Comparison of ENCODE assay signal across 40 cellular contexts in genomic region chr9:133640160-133640559, GRCh38. TPM values are rescaled to one million over a fixed set of nuclear protein-coding genes. Genes with fewer than 3 reads are reported as not detected.
"Had no signal": no experiment of that assay in that cellular context is flagged by ENCODE, and none has a peak within 500 bp of the region (broad histone marks: within the 10 kb centered on the region; RNA-seq: fewer than 3 reads in every experiment).

No MANE protein-coding gene starts in this region.

- H3K27ac Mint-ChIP-seq: activated B cell treated with CpG ODN at 0.5 μM for 24 hours; activated CD4-positive, alpha-beta memory T cell treated with anti-CD3 and anti-CD28 coated beads for 36 hours; activated CD4-positive, alpha-beta T cell treated with anti-CD3 and anti-CD28 coated beads, Interleukin-2, amount 10 ng/mL, durations not matched to agents 24 days and 14 days; activated CD8-positive, alpha-beta T cell treated with anti-CD3 and anti-CD28 coated beads for 36 hours; activated naive CD4-positive, alpha-beta T cell treated with anti-CD3 and anti-CD28 coated beads for 36 hours; activated naive CD4-positive, alpha-beta T cell treated with anti-CD3 and anti-CD28 coated beads, Interleukin-2, amount 50 U/mL, for 72 hours; activated naive CD8-positive, alpha-beta T cell treated with anti-CD3 and anti-CD28 coated beads, Interleukin-2, amount 10 ng/mL, durations not matched to agents 7 days and 5 days; activated naive CD8-positive, alpha-beta T cell treated with anti-CD3 and anti-CD28 coated beads, Interleukin-2, amount 50 U/mL, for 24 hours; activated T-cell treated with anti-CD3 and anti-CD28 coated beads, Interleukin-2, amount 50 U/mL, for 72 hours; activated T-helper 1 cell treated with anti-CD3 and anti-CD28 coated beads, Interleukin-12 subunit alpha, Interleukin-12 subunit beta, Interleukin-2, Interleukin-4 antibody, amounts not matched to agents 30 ng/mL and 10 ng/mL and 1 ng/mL, durations not matched to agents 14 hours and 24 hours and 36 hours; activated T-helper 17 cell treated with anti-CD3 and anti-CD28 coated beads, Interleukin-2, amount 50 U/mL, for 72 hours; T-cell; T-helper 2 cell treated with Interferon-gamma antibody and Interleukin-4, amounts not matched to agents 5 μg/mL and 100 μg/mL, for 36 hours had no signal

- DNase-seq: activated B cell treated with CpG ODN at 0.5 μM for 24 hours; activated CD4-positive, alpha-beta memory T cell treated with anti-CD3 and anti-CD28 coated beads for 36 hours; activated CD4-positive, alpha-beta T cell treated with anti-CD3 and anti-CD28 coated beads for 4 hours; activated CD4-positive, alpha-beta T cell treated with anti-CD3 and anti-CD28 coated beads, Interleukin-2, amount 10 ng/mL, durations not matched to agents 24 days and 14 days; activated CD4-positive, alpha-beta T cell treated with anti-CD3 and anti-CD28 coated beads, Interleukin-2, amount 50 U/mL, for 1 hour; activated CD4-positive, alpha-beta T cell treated with anti-CD3 and anti-CD28 coated beads, Interleukin-2, amount 50 U/mL, for 4 hours; activated CD4-positive, CD25-positive, alpha-beta regulatory T cell treated with anti-CD3 and anti-CD28 coated beads, Interleukin-2, amount 50 U/mL, for 72 hours; activated CD8-positive, alpha-beta memory T cell treated with anti-CD3 and anti-CD28 coated beads, Interleukin-2, amount 50 U/mL, for 4 hours; activated CD8-positive, alpha-beta T cell treated with anti-CD3 and anti-CD28 coated beads for 36 hours; activated effector memory CD4-positive, alpha-beta T cell treated with anti-CD3 and anti-CD28 coated beads, Interleukin-2, amount 50 U/mL, for 16 hours; activated gamma-delta T cell treated with Interleukin-2 at 50 U/mL for 16 hours; activated naive CD4-positive, alpha-beta T cell; activated naive CD4-positive, alpha-beta T cell treated with anti-CD3 and anti-CD28 coated beads for 36 hours; activated naive CD4-positive, alpha-beta T cell treated with anti-CD3 and anti-CD28 coated beads, Interleukin-2, amount 50 U/mL, for 16 hours; activated naive CD8-positive, alpha-beta T cell treated with anti-CD3 and anti-CD28 coated beads, Interleukin-2, amount 10 ng/mL, durations not matched to agents 7 days and 5 days; activated naive CD8-positive, alpha-beta T cell treated with anti-CD3 and anti-CD28 coated beads, Interleukin-2, amount 50 U/mL, for 24 hours; activated T-cell treated with anti-CD3 and anti-CD28 coated beads for 4 hours; activated T-cell treated with anti-CD3 and anti-CD28 coated beads, Interleukin-2, amount 50 U/mL, for 1 hour; activated T-cell treated with anti-CD3 and anti-CD28 coated beads, Interleukin-2, amount 50 U/mL, for 4 hours; activated T-cell treated with anti-CD3 and anti-CD28 coated beads, Interleukin-2, amount 50 U/mL, for 72 hours; amygdala; anterior cingulate cortex; cerebellar nuclear complex; T-cell; T-helper 17 cell; T-helper 9 cell had no signal

- H3K4me1 Mint-ChIP-seq: activated B cell treated with CpG ODN at 0.5 μM for 24 hours; activated CD4-positive, alpha-beta T cell treated with anti-CD3 and anti-CD28 coated beads, Interleukin-2, amount 10 ng/mL, durations not matched to agents 24 days and 14 days; activated naive CD8-positive, alpha-beta T cell treated with anti-CD3 and anti-CD28 coated beads, Interleukin-2, amount 10 ng/mL, durations not matched to agents 7 days and 5 days; activated naive CD8-positive, alpha-beta T cell treated with anti-CD3 and anti-CD28 coated beads, Interleukin-2, amount 50 U/mL, for 24 hours; activated T-helper 17 cell treated with anti-CD3 and anti-CD28 coated beads, Interleukin-2, amount 50 U/mL, for 72 hours; central memory CD8-positive, alpha-beta T cell; T-cell had no signal

- ATAC-seq: activated CD8-positive, alpha-beta T cell treated with anti-CD3 and anti-CD28 coated beads for 36 hours; activated naive CD4-positive, alpha-beta T cell treated with anti-CD3 and anti-CD28 coated beads, Interleukin-2, amount 50 U/mL, for 72 hours; activated naive CD8-positive, alpha-beta T cell treated with anti-CD3 and anti-CD28 coated beads, Interleukin-2, amount 50 U/mL, for 24 hours; activated T-cell treated with anti-CD3 and anti-CD28 coated beads, Interleukin-2, amount 50 U/mL, for 4 hours; activated T-cell treated with anti-CD3 and anti-CD28 coated beads, Interleukin-2, amount 50 U/mL, for 72 hours; activated T-helper 17 cell treated with anti-CD3 and anti-CD28 coated beads, Interleukin-2, amount 50 U/mL, for 72 hours; T-cell; T-helper 17 cell had no signal

- H3K36me3 Mint-ChIP-seq: activated CD4-positive, alpha-beta memory T cell treated with anti-CD3 and anti-CD28 coated beads for 36 hours; activated naive CD4-positive, alpha-beta T cell treated with anti-CD3 and anti-CD28 coated beads, Interleukin-2, amount 50 U/mL, for 72 hours; activated naive CD8-positive, alpha-beta T cell treated with anti-CD3 and anti-CD28 coated beads, Interleukin-2, amount 10 ng/mL, durations not matched to agents 7 days and 5 days; brain; T-cell had no signal

- H3K27ac ChIP-seq: ascending aorta, cardiac muscle cell, VCaP had no signal

- H3K36me3 ChIP-seq: ascending aorta, cardiac muscle cell had no signal

- H3K4me1 ChIP-seq: ascending aorta had no signal

- H3K27me3 Mint-ChIP-seq: activated CD4-positive, alpha-beta memory T cell treated with anti-CD3 and anti-CD28 coated beads for 36 hours; activated CD4-positive, alpha-beta T cell treated with anti-CD3 and anti-CD28 coated beads, Interleukin-2, amount 10 ng/mL, durations not matched to agents 24 days and 14 days; activated CD8-positive, alpha-beta T cell treated with anti-CD3 and anti-CD28 coated beads for 36 hours; brain; T-cell had no signal

- FAIRE-seq: bronchial epithelial cell, TTC549 had no signal

- H3K9me3 ChIP-seq: ascending aorta had no signal

- H3K4me3 Mint-ChIP-seq: activated B cell treated with CpG ODN at 0.5 μM for 24 hours; activated CD4-positive, alpha-beta memory T cell treated with anti-CD3 and anti-CD28 coated beads for 36 hours; activated CD4-positive, alpha-beta T cell treated with anti-CD3 and anti-CD28 coated beads, Interleukin-2, amount 10 ng/mL, durations not matched to agents 24 days and 14 days; activated CD8-positive, alpha-beta T cell treated with anti-CD3 and anti-CD28 coated beads for 36 hours; activated naive CD4-positive, alpha-beta T cell treated with anti-CD3 and anti-CD28 coated beads for 36 hours; activated naive CD8-positive, alpha-beta T cell treated with anti-CD3 and anti-CD28 coated beads, Interleukin-2, amount 10 ng/mL, durations not matched to agents 7 days and 5 days; activated naive CD8-positive, alpha-beta T cell treated with anti-CD3 and anti-CD28 coated beads, Interleukin-2, amount 50 U/mL, for 24 hours; activated T-cell treated with anti-CD3 and anti-CD28 coated beads, Interleukin-2, amount 50 U/mL, for 4 hours; activated T-cell treated with anti-CD3 and anti-CD28 coated beads, Interleukin-2, amount 50 U/mL, for 72 hours; activated T-helper 1 cell treated with anti-CD3 and anti-CD28 coated beads, Interleukin-12 subunit alpha, Interleukin-12 subunit beta, Interleukin-2, Interleukin-4 antibody, amounts not matched to agents 30 ng/mL and 10 ng/mL and 1 ng/mL, durations not matched to agents 14 hours and 24 hours and 36 hours; activated T-helper 17 cell treated with anti-CD3 and anti-CD28 coated beads, Interleukin-2, amount 50 U/mL, for 72 hours; central memory CD8-positive, alpha-beta T cell; T-cell; T-helper 17 cell; T-helper 2 cell treated with Interferon-gamma antibody and Interleukin-4, amounts not matched to agents 5 μg/mL and 100 μg/mL, for 36 hours had no signal

- H3K27me3 ChIP-seq: ascending aorta, cardiac muscle cell had no signal

- H3K4me3 ChIP-seq: ascending aorta, cardiac muscle cell had no signal

- H3K9me3 Mint-ChIP-seq: activated B cell treated with CpG ODN at 0.5 μM for 24 hours; activated CD4-positive, alpha-beta memory T cell treated with anti-CD3 and anti-CD28 coated beads for 36 hours; activated CD4-positive, alpha-beta T cell treated with anti-CD3 and anti-CD28 coated beads, Interleukin-2, amount 10 ng/mL, durations not matched to agents 24 days and 14 days; activated CD8-positive, alpha-beta T cell treated with anti-CD3 and anti-CD28 coated beads for 36 hours; activated naive CD4-positive, alpha-beta T cell treated with anti-CD3 and anti-CD28 coated beads for 36 hours; activated naive CD4-positive, alpha-beta T cell treated with anti-CD3 and anti-CD28 coated beads, Interleukin-2, amount 50 U/mL, for 72 hours; activated naive CD8-positive, alpha-beta T cell treated with anti-CD3 and anti-CD28 coated beads, Interleukin-2, amount 10 ng/mL, durations not matched to agents 7 days and 5 days; activated naive CD8-positive, alpha-beta T cell treated with anti-CD3 and anti-CD28 coated beads, Interleukin-2, amount 50 U/mL, for 24 hours; activated T-cell treated with anti-CD3 and anti-CD28 coated beads, Interleukin-2, amount 50 U/mL, for 4 hours; activated T-cell treated with anti-CD3 and anti-CD28 coated beads, Interleukin-2, amount 50 U/mL, for 72 hours; activated T-helper 1 cell treated with anti-CD3 and anti-CD28 coated beads, Interleukin-12 subunit alpha, Interleukin-12 subunit beta, Interleukin-2, Interleukin-4 antibody, amounts not matched to agents 30 ng/mL and 10 ng/mL and 1 ng/mL, durations not matched to agents 14 hours and 24 hours and 36 hours; activated T-helper 17 cell treated with anti-CD3 and anti-CD28 coated beads, Interleukin-2, amount 50 U/mL, for 72 hours; brain; central memory CD8-positive, alpha-beta T cell; T-cell; T-helper 2 cell treated with Interferon-gamma antibody and Interleukin-4, amounts not matched to agents 5 μg/mL and 100 μg/mL, for 36 hours had no signal

RNA-seq across cellular contexts. Expression of gene DBH, which starts 4.0 kb away (rescaled TPM):
- total RNA-seq: activated B cell treated with CpG ODN at 0.5 μM for 24 hours; activated CD4-positive, alpha-beta memory T cell treated with anti-CD3 and anti-CD28 coated beads for 36 hours; activated CD4-positive, alpha-beta T cell treated with anti-CD3 and anti-CD28 coated beads, Interleukin-2, amount 10 ng/mL, durations not matched to agents 24 days and 14 days; activated CD8-positive, alpha-beta memory T cell treated with anti-CD3 and anti-CD28 coated beads for 36 hours; activated CD8-positive, alpha-beta T cell treated with anti-CD3 and anti-CD28 coated beads for 36 hours; activated naive CD4-positive, alpha-beta T cell treated with anti-CD3 and anti-CD28 coated beads for 36 hours; activated naive CD4-positive, alpha-beta T cell treated with anti-CD3 and anti-CD28 coated beads, Interleukin-2, amount 50 U/mL, for 72 hours; activated naive CD8-positive, alpha-beta T cell treated with anti-CD3 and anti-CD28 coated beads, Interleukin-2, amount 10 ng/mL, durations not matched to agents 7 days and 5 days; activated T-cell treated with anti-CD3 and anti-CD28 coated beads, Interleukin-2, amount 50 U/mL, for 4 hours; activated T-cell treated with anti-CD3 and anti-CD28 coated beads, Interleukin-2, amount 50 U/mL, for 72 hours; activated T-helper 1 cell treated with anti-CD3 and anti-CD28 coated beads, Interleukin-12 subunit alpha, Interleukin-12 subunit beta, Interleukin-2, Interleukin-4 antibody, amounts not matched to agents 30 ng/mL and 10 ng/mL and 1 ng/mL, durations not matched to agents 14 hours and 24 hours and 36 hours; activated T-helper 17 cell treated with anti-CD3 and anti-CD28 coated beads, Interleukin-2, amount 50 U/mL, for 72 hours; ascending aorta; bronchial epithelial cell; cardiac muscle cell had no signal

RNA-seq across cellular contexts. Expression of gene FAM163B, which starts 31.0 kb away (rescaled TPM):
- total RNA-seq: activated B cell treated with CpG ODN at 0.5 μM for 24 hours; activated CD4-positive, alpha-beta memory T cell treated with anti-CD3 and anti-CD28 coated beads for 36 hours; activated CD4-positive, alpha-beta T cell treated with anti-CD3 and anti-CD28 coated beads, Interleukin-2, amount 10 ng/mL, durations not matched to agents 24 days and 14 days; activated CD8-positive, alpha-beta memory T cell treated with anti-CD3 and anti-CD28 coated beads for 36 hours; activated CD8-positive, alpha-beta T cell treated with anti-CD3 and anti-CD28 coated beads for 36 hours; activated naive CD4-positive, alpha-beta T cell treated with anti-CD3 and anti-CD28 coated beads for 36 hours; activated naive CD4-positive, alpha-beta T cell treated with anti-CD3 and anti-CD28 coated beads, Interleukin-2, amount 50 U/mL, for 72 hours; activated naive CD8-positive, alpha-beta T cell treated with anti-CD3 and anti-CD28 coated beads, Interleukin-2, amount 10 ng/mL, durations not matched to agents 7 days and 5 days; activated T-cell treated with anti-CD3 and anti-CD28 coated beads, Interleukin-2, amount 50 U/mL, for 4 hours; activated T-cell treated with anti-CD3 and anti-CD28 coated beads, Interleukin-2, amount 50 U/mL, for 72 hours; activated T-helper 1 cell treated with anti-CD3 and anti-CD28 coated beads, Interleukin-12 subunit alpha, Interleukin-12 subunit beta, Interleukin-2, Interleukin-4 antibody, amounts not matched to agents 30 ng/mL and 10 ng/mL and 1 ng/mL, durations not matched to agents 14 hours and 24 hours and 36 hours; activated T-helper 17 cell treated with anti-CD3 and anti-CD28 coated beads, Interleukin-2, amount 50 U/mL, for 72 hours; ascending aorta; bronchial epithelial cell; T-cell; T-helper 1 cell treated with Interleukin-12 subunit alpha and Interleukin-12 subunit beta and Interleukin-4 antibody, amounts not matched to agents 30 ng/mL and 1 ng/mL, for 36 hours; T-helper 17 cell had no signal
- polyA plus RNA-seq: adipose tissue, cardiac muscle cell had no signal
